ENCODE assay signal across 18 cellular contexts in the genomic region with DNA sequence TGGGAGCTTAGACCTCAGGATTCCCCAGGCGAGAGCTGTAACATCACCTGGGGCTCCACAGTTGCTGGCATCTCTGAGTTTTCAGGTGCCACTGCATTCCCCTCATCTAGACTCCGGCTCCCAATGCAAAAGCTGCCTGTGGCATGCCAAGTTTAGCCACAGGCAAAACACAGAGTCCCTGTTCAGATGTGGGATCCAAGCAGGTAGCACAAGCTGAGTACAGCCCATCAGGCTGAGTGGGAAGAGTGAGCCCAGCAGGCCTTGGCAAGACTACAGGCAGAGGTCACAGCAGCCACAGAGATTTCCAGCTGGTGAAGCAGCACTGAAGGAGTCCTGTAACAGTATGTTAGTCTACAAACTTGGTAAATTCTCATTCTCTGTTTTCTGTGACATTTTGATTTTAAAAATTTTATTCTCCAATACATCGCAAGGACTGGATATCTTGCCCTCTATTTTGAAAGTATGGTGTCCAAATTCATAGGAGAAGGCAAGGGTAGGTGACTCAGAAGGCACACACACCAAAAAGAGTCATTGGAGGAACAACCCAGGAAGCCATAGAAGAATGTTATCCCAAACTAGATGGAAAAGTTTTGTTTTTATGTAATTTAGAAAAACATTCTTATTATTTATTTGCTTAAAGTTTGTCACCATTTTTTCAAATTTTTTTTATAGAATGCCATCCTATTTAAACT. TPM values are rescaled to one million over a fixed set of nuclear protein-coding genes. Genes with fewer than 3 reads are reported as not detected.
DNase-seq lines count a peak whose midpoint lies in the region; ATAC-seq and TF ChIP-seq lines count a peak whose summit lies in the region.
"Had no signal": no experiment of that assay in that cellular context is flagged by ENCODE, and none has a peak within 500 bp of the region (broad histone marks: within the 10 kb centered on the region; RNA-seq: fewer than 3 reads in every experiment).

No MANE protein-coding gene starts in this region.

- H3K27ac ChIP-seq in coronary artery = peak overlapping the region; percentile 27 to 68
- peak overlapping the region; percentile 59 for H3K27ac ChIP-seq in upper lobe of right lung
- no peak overlapping the region for H3K27ac ChIP-seq in ovary

- H3K27me3 Mint-ChIP-seq in effector memory CD8-positive, alpha-beta T cell = peaks cover 13 to 19% of the 10 kb centered on the region in 2 donors
- H3K27me3 Mint-ChIP-seq: activated naive CD8-positive, alpha-beta T cell treated with anti-CD3 and anti-CD28 coated beads, Interleukin-2, amount 10 ng/mL, durations not matched to agents 7 days and 5 days; stimulated activated naive CD8-positive, alpha-beta T cell treated with anti-CD3 and anti-CD28 coated beads, Interleukin-15, Interleukin-2, amounts not matched to agents 100 ng/mL and 50 ng/mL, for 24 hours had no signal

- no peaks in the 10 kb centered on the region for H3K9me3 Mint-ChIP-seq in effector memory CD8-positive, alpha-beta T cell
- H3K9me3 Mint-ChIP-seq: activated naive CD8-positive, alpha-beta T cell treated with anti-CD3 and anti-CD28 coated beads, Interleukin-2, amount 10 ng/mL, durations not matched to agents 7 days and 5 days; nephron; stimulated activated naive CD8-positive, alpha-beta T cell treated with anti-CD3 and anti-CD28 coated beads, Interleukin-15, Interleukin-2, amounts not matched to agents 100 ng/mL and 50 ng/mL, for 24 hours had no signal

- H3K9me3 ChIP-seq in upper lobe of right lung (no peaks in the 10 kb centered on the region), ovary (no peaks in the 10 kb centered on the region)
- H3K9me3 ChIP-seq: Caco-2, sigmoid colon had no signal

- H3K4me3 ChIP-seq in coronary artery (no peak overlapping the region), upper lobe of right lung (no peak overlapping the region), ovary (no peak overlapping the region)
- H3K4me3 ChIP-seq: sigmoid colon had no signal

- no peaks in the 10 kb centered on the region for H3K27me3 ChIP-seq in upper lobe of right lung
- no peaks in the 10 kb centered on the region for H3K27me3 ChIP-seq in ovary
- H3K27me3 ChIP-seq: sigmoid colon had no signal

- TF ChIP-seq POLR2A in ovary (IDR thresholded peaks at IDR 0.05) = no peak

- no peaks in the 10 kb centered on the region for H3K36me3 Mint-ChIP-seq in effector memory CD8-positive, alpha-beta T cell (ENCODE audit: insufficient read depth)
- H3K36me3 Mint-ChIP-seq: activated naive CD8-positive, alpha-beta T cell treated with anti-CD3 and anti-CD28 coated beads, Interleukin-2, amount 10 ng/mL, durations not matched to agents 7 days and 5 days had no signal

- H3K27ac Mint-ChIP-seq in effector memory CD8-positive, alpha-beta T cell = no peak overlapping the region
- H3K27ac Mint-ChIP-seq: activated naive CD8-positive, alpha-beta T cell treated with anti-CD3 and anti-CD28 coated beads, Interleukin-2, amount 10 ng/mL, durations not matched to agents 7 days and 5 days; nephron; stimulated activated naive CD8-positive, alpha-beta T cell treated with anti-CD3 and anti-CD28 coated beads, Interleukin-15, Interleukin-2, amounts not matched to agents 100 ng/mL and 50 ng/mL, for 24 hours; T-helper 17 cell had no signal

- peaks cover 29% of the 10 kb centered on the region for H3K4me1 ChIP-seq in upper lobe of right lung
- H3K4me1 ChIP-seq in ovary (ENCODE audit: insufficient read depth) = no peaks in the 10 kb centered on the region

- no peak for TF ChIP-seq CTCF in coronary artery (IDR thresholded peaks at IDR 0.05)
- TF ChIP-seq CTCF in upper lobe of right lung (IDR thresholded peaks at IDR 0.05) = no peak
- TF ChIP-seq CTCF in ovary (IDR thresholded peaks at IDR 0.05) = no peak

- no peak overlapping the region for H3K4me3 Mint-ChIP-seq in effector memory CD8-positive, alpha-beta T cell
- H3K4me3 Mint-ChIP-seq: activated naive CD8-positive, alpha-beta T cell treated with anti-CD3 and anti-CD28 coated beads, Interleukin-2, amount 10 ng/mL, durations not matched to agents 7 days and 5 days; nephron; stimulated activated naive CD8-positive, alpha-beta T cell treated with anti-CD3 and anti-CD28 coated beads, Interleukin-15, Interleukin-2, amounts not matched to agents 100 ng/mL and 50 ng/mL, for 24 hours; T-helper 17 cell had no signal

- H3K36me3 ChIP-seq in upper lobe of right lung (no peaks in the 10 kb centered on the region), ovary (no peaks in the 10 kb centered on the region)
- H3K36me3 ChIP-seq: sigmoid colon had no signal

- intact Hi-C loops in left ventricle myocardium superior (cut with micrococcal nuclease) = no loop called here
- intact Hi-C loops in Right ventricle myocardium inferior (cut with DNase I) = no loop called here
- intact Hi-C loops in upper lobe of right lung (cut with DNase I) = no loop called here
- intact Hi-C loops in ovary (cut with DNase I) = no loop called here

- H3K4me1 Mint-ChIP-seq in effector memory CD8-positive, alpha-beta T cell (ENCODE audit: low read depth in 2 of 2) = no peaks in the 10 kb centered on the region
- H3K4me1 Mint-ChIP-seq: activated naive CD8-positive, alpha-beta T cell treated with anti-CD3 and anti-CD28 coated beads, Interleukin-2, amount 10 ng/mL, durations not matched to agents 7 days and 5 days; T-helper 17 cell had no signal

- TF ChIP-seq EP300 in ovary (IDR thresholded peaks at IDR 0.05) = no peak

- DNase-seq in left ventricle myocardium superior (peak; percentile 26), Right ventricle myocardium inferior (ENCODE audit: missing footprints) (no peak), coronary artery (ENCODE audit: low spot score) (no peak), left lobe of liver (ENCODE audit: low spot score) (no peak), upper lobe of right lung (no peak), ovary (no peak)
- DNase-seq in effector memory CD8-positive, alpha-beta T cell = no peak
- DNase-seq: activated naive CD8-positive, alpha-beta T cell treated with anti-CD3 and anti-CD28 coated beads, Interleukin-2, amount 10 ng/mL, durations not matched to agents 7 days and 5 days; activated T-cell treated with anti-CD3 and anti-CD28 coated beads for 4 hours; Caco-2; NCI-H2029; NCI-H69; RPMI8226; sigmoid colon; T-helper 17 cell had no signal

- WGBS in ovary, 3 donors = 94 to 99% (median 95%) methylated on average over 3 of the region's 3 CpGs

- no peak for ATAC-seq in left ventricle myocardium superior
- no peak for ATAC-seq in Right ventricle myocardium inferior
- peak; percentile 49 for ATAC-seq in left lobe of liver
- ATAC-seq in upper lobe of right lung = peak; percentile 21
- no peak for ATAC-seq in effector memory CD8-positive, alpha-beta T cell (replicated peaks)
- ATAC-seq in HG02642 (IDR thresholded peaks at IDR 0.05; ENCODE audit: poor library complexity, unreplicated experiment) = no peak
- ATAC-seq: T-helper 17 cell had no signal

RNA-seq across cellular contexts. Expression of gene CXCL2, which starts 13.6 kb away (rescaled TPM):
- total RNA-seq in left ventricle myocardium superior (12.0 TPM), Right ventricle myocardium inferior (9.5 TPM), left lobe of liver (50.5 TPM), upper lobe of right lung (51.9 TPM), ovary (100 to 1,000 TPM in 1 of 7 donors, 10 to 100 TPM in 3, 1 to 10 TPM in 3; 2.8 to 431 (median 11.0) TPM)
- polyA plus RNA-seq in ovary = 10 to 100 TPM in 1 of 2 donors, 1 to 10 TPM in 1; 3.4 to 12.7 TPM

RNA-seq across cellular contexts. Expression of gene MTHFD2L, which starts 45.4 kb away (rescaled TPM):
- 8.5 TPM for total RNA-seq in left ventricle myocardium superior
- 10.1 TPM for total RNA-seq in Right ventricle myocardium inferior
- total RNA-seq in left lobe of liver = 21.0 TPM
- total RNA-seq in upper lobe of right lung = 14.1 TPM
- 10 to 100 TPM; 12.3 to 19.3 (median 14.5) TPM for total RNA-seq in ovary
- polyA plus RNA-seq in ovary = 1 to 10 TPM; 5.8 to 8.6 TPM

Comparison
In these comparisons a context has a peak if more than half of its experiments do, and no peak if none do; other contexts are left out.
1. ATAC-seq: peak in left lobe of liver (single experiment) and upper lobe of right lung (single experiment); none in left ventricle myocardium superior (single experiment), Right ventricle myocardium inferior (single experiment), effector memory CD8-positive, alpha-beta T cell (single experiment) and HG02642 (single experiment).
2. H3K27ac ChIP-seq: peak in coronary artery (2 of 2) and upper lobe of right lung (single experiment); none in ovary (0 of 2).